21 cellular contexts compared by ENCODE assay signal in genomic region chr4:1240721-1241465, GRCh38. TPM values are rescaled to one million over a fixed set of nuclear protein-coding genes. Genes with fewer than 3 reads are reported as not detected.
DNase-seq lines count a peak whose midpoint lies in the region; ATAC-seq and TF ChIP-seq lines count a peak whose summit lies in the region.
"Had no signal": no experiment of that assay in that cellular context is flagged by ENCODE, and none has a peak within 500 bp of the region (broad histone marks: within the 10 kb centered on the region; RNA-seq: fewer than 3 reads in every experiment).

No MANE protein-coding gene starts in this region.

- H3K4me1 Mint-ChIP-seq in endothelial cell (ENCODE audit: unreplicated experiment) (peaks cover 14% of the 10 kb centered on the region), neural crest cell (peaks cover 11% of the 10 kb centered on the region)

- H3K27ac Mint-ChIP-seq in endothelial cell (ENCODE audit: unreplicated experiment) (no peak overlapping the region), neural crest cell (ENCODE audit: unreplicated experiment) (no peak overlapping the region)
- H3K27ac Mint-ChIP-seq: activated CD8-positive, alpha-beta T cell treated with anti-CD3 and anti-CD28 coated beads, Interleukin-2, amount 10 ng/mL, durations not matched to agents 7 days and 5 days; activated T-helper 1 cell treated with anti-CD3 and anti-CD28 coated beads, Interleukin-12 subunit alpha, Interleukin-12 subunit beta, Interleukin-2, Interleukin-4 antibody, amounts not matched to agents 30 ng/mL and 10 ng/mL and 1 ng/mL, durations not matched to agents 14 hours and 24 hours and 36 hours; memory B cell; stimulated activated naive B cell treated with anti-CD40 and anti-IgM and Interleukin-4, amounts not matched to agents 10 μg/mL and 1 μg/mL and 100 μg/mL, for 72 hours had no signal

- no peak overlapping the region for H3K4me3 ChIP-seq in left ventricle myocardium inferior
- H3K4me3 ChIP-seq in aorta (ENCODE audit: low read length in 2 of 2) = no peak overlapping the region
- H3K4me3 ChIP-seq: psoas muscle, tibial nerve had no signal

- H3K36me3 ChIP-seq in left ventricle myocardium inferior = peaks cover 32% of the 10 kb centered on the region
- H3K36me3 ChIP-seq in aorta (ENCODE audit: control insufficient read depth in 1 of 2, insufficient read depth in 2 of 2, low read length in 1 of 2) = no peaks in the 10 kb centered on the region

- TF ChIP-seq CTCF in left ventricle myocardium inferior (IDR thresholded peaks at IDR 0.05; ENCODE audit: borderline replicate concordance) (no peak), endothelial cell (IDR thresholded peaks at IDR 0.05; ENCODE audit: unreplicated experiment) (no peak), neural crest cell (conservative IDR thresholded peaks at IDR 0.05) (no peak)

- peaks cover 12% of the 10 kb centered on the region for H3K36me3 Mint-ChIP-seq in endothelial cell (ENCODE audit: low read depth, unreplicated experiment)
- peaks cover 5% of the 10 kb centered on the region for H3K36me3 Mint-ChIP-seq in neural crest cell (ENCODE audit: low read depth)

- peaks cover 8% of the 10 kb centered on the region for H3K27me3 Mint-ChIP-seq in endothelial cell (ENCODE audit: unreplicated experiment)
- H3K27me3 Mint-ChIP-seq in neural crest cell (ENCODE audit: low read depth) = no peaks in the 10 kb centered on the region
- H3K27me3 Mint-ChIP-seq: memory B cell; naive thymus-derived CD8-positive, alpha-beta T cell; stimulated activated naive B cell treated with anti-CD40 and anti-IgM and Interleukin-4, amounts not matched to agents 10 μg/mL and 1 μg/mL and 100 μg/mL, for 72 hours had no signal

- DNase-seq in Right ventricle myocardium superior = peak; percentile 34
- DNase-seq in left ventricle myocardium inferior = no peak
- no peak for DNase-seq in endothelial cell (ENCODE audit: low spot score)
- DNase-seq in neural crest cell (ENCODE audit: low read depth, low spot score) = no peak
- DNase-seq in aorta = peak in 1 of 2 donors; percentile 67
- DNase-seq in activated CD4-positive, alpha-beta T cell treated with anti-CD3 and anti-CD28 coated beads, Interleukin-2, amount 50 U/mL, for 4 hours = no peak
- DNase-seq in GOT3 (lab: John Stamatoyannopoulos, UW) = no peak
- DNase-seq: activated CD8-positive, alpha-beta T cell treated with anti-CD3 and anti-CD28 coated beads, Interleukin-2, amount 10 ng/mL, durations not matched to agents 7 days and 5 days; KG1; NCI-H2029 treated with DMSO at 0.1 percent for 48 hours; NCI-H510A; SHP77; stimulated activated CD4-positive, alpha-beta T cell treated with anti-CD3 and anti-CD28 coated beads, Interleukin-15, amount 100 ng/mL, for 24 hours; stimulated activated naive B cell treated with anti-CD40 and anti-IgM and Interleukin-4, amounts not matched to agents 10 μg/mL and 1 μg/mL and 100 μg/mL, for 72 hours had no signal

- H3K9me3 Mint-ChIP-seq in endothelial cell (ENCODE audit: unreplicated experiment) = no peaks in the 10 kb centered on the region
- H3K9me3 Mint-ChIP-seq in neural crest cell = no peaks in the 10 kb centered on the region
- H3K9me3 Mint-ChIP-seq: activated T-helper 1 cell treated with anti-CD3 and anti-CD28 coated beads, Interleukin-12 subunit alpha, Interleukin-12 subunit beta, Interleukin-2, Interleukin-4 antibody, amounts not matched to agents 30 ng/mL and 10 ng/mL and 1 ng/mL, durations not matched to agents 14 hours and 24 hours and 36 hours; CD8-positive, alpha-beta memory T cell; memory B cell; naive thymus-derived CD8-positive, alpha-beta T cell; stimulated activated naive B cell treated with anti-CD40 and anti-IgM and Interleukin-4, amounts not matched to agents 10 μg/mL and 1 μg/mL and 100 μg/mL, for 72 hours had no signal

- peaks cover 57% of the 10 kb centered on the region for H3K4me1 ChIP-seq in left ventricle myocardium inferior
- H3K4me1 ChIP-seq in aorta (ENCODE audit: control insufficient read depth in 1 of 2, insufficient read depth in 2 of 2, low read length in 2 of 2) = no peaks in the 10 kb centered on the region

- no peak overlapping the region for H3K27ac ChIP-seq in left ventricle myocardium inferior (replicated peaks)
- no peak overlapping the region for H3K27ac ChIP-seq in aorta (ENCODE audit: low read depth in 1 of 2, low read length in 2 of 2)
- H3K27ac ChIP-seq: psoas muscle had no signal

- ATAC-seq in Right ventricle myocardium superior (ENCODE audit: poor library complexity) = no peak
- peak; percentile 9 for ATAC-seq in aorta (ENCODE audit: low FRiP score)
- ATAC-seq in HG02885 (IDR thresholded peaks at IDR 0.05; ENCODE audit: poor library complexity, unreplicated experiment) = no peak
- ATAC-seq: activated CD8-positive, alpha-beta T cell treated with anti-CD3 and anti-CD28 coated beads, Interleukin-2, amount 10 ng/mL, durations not matched to agents 7 days and 5 days; naive thymus-derived CD8-positive, alpha-beta T cell; psoas muscle; stimulated activated naive B cell treated with anti-CD40 and anti-IgM and Interleukin-4, amounts not matched to agents 10 μg/mL and 1 μg/mL and 100 μg/mL, for 72 hours had no signal

- 87 to 88% methylated on average over 37 of the region's 37 CpGs for WGBS in aorta, 2 donors

- H3K4me3 Mint-ChIP-seq in endothelial cell (ENCODE audit: unreplicated experiment) = peak overlapping the region; percentile 11
- peak overlapping the region; percentile 41 for H3K4me3 Mint-ChIP-seq in neural crest cell
- H3K4me3 Mint-ChIP-seq: activated CD8-positive, alpha-beta T cell treated with anti-CD3 and anti-CD28 coated beads, Interleukin-2, amount 10 ng/mL, durations not matched to agents 7 days and 5 days; activated T-helper 1 cell treated with anti-CD3 and anti-CD28 coated beads, Interleukin-12 subunit alpha, Interleukin-12 subunit beta, Interleukin-2, Interleukin-4 antibody, amounts not matched to agents 30 ng/mL and 10 ng/mL and 1 ng/mL, durations not matched to agents 14 hours and 24 hours and 36 hours; memory B cell; stimulated activated naive B cell treated with anti-CD40 and anti-IgM and Interleukin-4, amounts not matched to agents 10 μg/mL and 1 μg/mL and 100 μg/mL, for 72 hours had no signal

- no peaks in the 10 kb centered on the region for H3K9me3 ChIP-seq in left ventricle myocardium inferior (replicated peaks)
- no peaks in the 10 kb centered on the region for H3K9me3 ChIP-seq in aorta (ENCODE audit: control insufficient read depth, low read length)
- H3K9me3 ChIP-seq: psoas muscle, tibial nerve had no signal

- H3K27me3 ChIP-seq in left ventricle myocardium inferior (ENCODE audit: low read depth) (no peaks in the 10 kb centered on the region), aorta (ENCODE audit: control insufficient read depth in 1 of 2, insufficient read depth in 2 of 2, low read length in 1 of 2) (no peaks in the 10 kb centered on the region)
- H3K27me3 ChIP-seq: tibial nerve had no signal

- intact Hi-C loops in Right ventricle myocardium superior (cut with DNase I) (no loop called here), left ventricle myocardium inferior (cut with micrococcal nuclease) (no loop called here), aorta (cut with DNase I) (loop anchor here in 1 of 2 donors (10.0 kb wide), 2 partner anchors 46 to 106 kb away; no protein-coding TSS in a partner anchor)

RNA-seq across cellular contexts. Expression of gene CTBP1, which starts 8.0 kb away (rescaled TPM):
- total RNA-seq in Right ventricle myocardium superior = 133 TPM
- 112 TPM for total RNA-seq in left ventricle myocardium inferior
- total RNA-seq in endothelial cell (ENCODE audit: unreplicated experiment) = 165 TPM
- 218 and 219 TPM in 2 replicates for total RNA-seq in neural crest cell
- total RNA-seq in aorta = 100 to 1,000 TPM; 111 to 145 TPM
- 10 to 100 TPM; 66.4 to 96.5 TPM for polyA plus RNA-seq in aorta

RNA-seq across cellular contexts. Expression of gene MAEA, which starts 48.8 kb away (rescaled TPM):
- total RNA-seq in Right ventricle myocardium superior (50.3 TPM), left ventricle myocardium inferior (49.5 TPM), endothelial cell (ENCODE audit: unreplicated experiment) (68.2 TPM), neural crest cell (72.1 and 74.0 TPM in 2 replicates), aorta (10 to 100 TPM; 49.8 to 61.3 TPM)
- polyA plus RNA-seq in aorta = 10 to 100 TPM; 32.4 to 62.0 TPM
